In genomic region chr1:226001088-226001487, GRCh38 we compare ENCODE assay signal across 10 cellular contexts. TPM values are rescaled to one million over a fixed set of nuclear protein-coding genes. Genes with fewer than 3 reads are reported as not detected.
DNase-seq lines count a peak whose midpoint lies in the region; ATAC-seq, FAIRE-seq and TF ChIP-seq lines count a peak whose summit lies in the region.
"Had no signal": no experiment of that assay in that cellular context is flagged by ENCODE, and none has a peak within 500 bp of the region (broad histone marks: within the 10 kb centered on the region; RNA-seq: fewer than 3 reads in every experiment).

No MANE protein-coding gene starts in this region.

- H3K27me3 ChIP-seq in HepG2 (ENCODE audit: control insufficient read depth in 1 of 2, insufficient read depth in 2 of 2, low read length in 2 of 2) (no peaks in the 10 kb centered on the region; a peak in 1 of 5 replicates), right lobe of liver (no peaks in the 10 kb centered on the region), neural cell (ENCODE audit: insufficient read depth, low read depth, low read length) (no peaks in the 10 kb centered on the region), testis (no peaks in the 10 kb centered on the region)

- peak overlapping the region; percentile 35 for H3K4me3 Mint-ChIP-seq in activated naive CD8-positive, alpha-beta T cell treated with anti-CD3 and anti-CD28 coated beads for 36 hours

- H3K9ac ChIP-seq in HepG2 (ENCODE audit: insufficient read depth, low read depth, low read length) (no peak overlapping the region), neural cell (ENCODE audit: low read length) (peak overlapping the region; percentile 79), kidney (ENCODE audit: low read length in 2 of 2) (no peak overlapping the region)

- 0 out of 5 replicates have a peak, but pooled peaks cover 0 to 3% of the 10 kb centered on the region in 2 experiments for H3K36me3 ChIP-seq in HepG2 (replicated peaks in 1 of 2; ENCODE audit: control insufficient read depth in 1 of 2, insufficient read depth in 2 of 2, low read length in 2 of 2)
- H3K36me3 ChIP-seq in right lobe of liver, result no peaks in the 10 kb centered on the region
- H3K36me3 ChIP-seq in neural cell (ENCODE audit: insufficient read depth, low read length), result no peaks in the 10 kb centered on the region
- H3K36me3 ChIP-seq in kidney (ENCODE audit: control insufficient read depth in 1 of 2, insufficient read depth in 2 of 2, low read length in 2 of 2), result no peaks in the 10 kb centered on the region
- no peaks in the 10 kb centered on the region for H3K36me3 ChIP-seq in testis (ENCODE audit: low read depth, missing control alignments)

- FAIRE-seq in HepG2 (lab: Jason Lieb, UNC) (no peak), kidney (lab: Jason Lieb, UNC) (no peak)

- H3K4me2 ChIP-seq in HepG2 (ENCODE audit: low read depth, low read length), result peak overlapping the region; percentile 9; the same call in 1 of the 2 replicates
- H3K4me2 ChIP-seq in neural cell (ENCODE audit: low read length), result no peak overlapping the region

- H3K4me1 Mint-ChIP-seq in activated naive CD8-positive, alpha-beta T cell treated with anti-CD3 and anti-CD28 coated beads for 36 hours, result peaks cover 52% of the 10 kb centered on the region

- TF ChIP-seq POLR2A in HepG2 (IDR thresholded peaks at IDR 0.05; ENCODE audit: insufficient read depth in 1 of 2, low read depth in 2 of 2, low read length in 2 of 2), result no peak
- TF ChIP-seq POLR2A in right lobe of liver (IDR thresholded peaks at IDR 0.05), result no peak
- no peak for TF ChIP-seq POLR2A in testis (IDR thresholded peaks at IDR 0.05)

- H3K4me3 ChIP-seq in HepG2 (replicated peaks in 1 of 3; ENCODE audit: insufficient read depth in 1 of 3, low read depth in 2 of 3, low read length in 3 of 3) (no peak overlapping the region; a peak in 1 of 6 replicates), right lobe of liver (no peak overlapping the region), neural cell (ENCODE audit: low read length) (no peak overlapping the region), kidney (ENCODE audit: low read length in 2 of 2) (no peak overlapping the region), testis (no peak overlapping the region)

- intact Hi-C loops in HepG2 (cut with micrococcal nuclease; ENCODE audit: unreplicated experiment) (no loop called here), right lobe of liver (cut with DNase I) (no loop called here), kidney (cut with DNase I) (no loop called here), testis (cut with DNase I; ENCODE audit: low total_unique reads) (loop anchor here (5.0 kb wide), 1 partner anchor 61 kb away; the partner anchor contains the start of gene H3-3A)

- H3K9me3 ChIP-seq in HepG2 (ENCODE audit: low read length) (no peaks in the 10 kb centered on the region), right lobe of liver (no peaks in the 10 kb centered on the region), neural cell (ENCODE audit: low read length) (no peaks in the 10 kb centered on the region), kidney (ENCODE audit: control insufficient read depth in 1 of 2, low read length in 2 of 2) (no peaks in the 10 kb centered on the region), testis (no peaks in the 10 kb centered on the region)

- H3K27ac ChIP-seq in HepG2 (ENCODE audit: extremely low read length, insufficient read depth, low read length), result no peak overlapping the region
- peak overlapping the region in 1 of 3 donors; percentile 41 for H3K27ac ChIP-seq in right lobe of liver
- peak overlapping the region; percentile 98 for H3K27ac ChIP-seq in neural cell (ENCODE audit: low read length)
- H3K27ac ChIP-seq in kidney (ENCODE audit: low read depth in 2 of 2, low read length in 2 of 2), result no peak overlapping the region
- H3K27ac ChIP-seq in testis, result peak overlapping the region in 1 of 2 donors; percentile 97

- H4K20me1 ChIP-seq in HepG2 (ENCODE audit: insufficient read depth, low read length), result peaks cover 7% of the 10 kb centered on the region; the same call in 1 of the 2 replicates
- no peaks in the 10 kb centered on the region for H4K20me1 ChIP-seq in neural cell (ENCODE audit: insufficient read depth)

- WGBS in HepG2 (ENCODE audit: low lambda C conversion rate), result 38% methylated on average over 8 of the region's 8 CpGs
- WGBS in right lobe of liver (ENCODE audit: insufficient coverage, low coverage, low lambda C conversion rate, missing lambda C conversion rate), result 70% methylated on average over 8 of the region's 8 CpGs
- WGBS in testis, 2 donors, result 79 to 84% methylated on average over 8 of the region's 8 CpGs

- in situ Hi-C loops in HepG2 (cut with HindIII; ENCODE audit: extremely low pct_ligation_motif_present, low pct_unique_long_range_greater_than_20kb), result no loop called here

- BruUV-seq in HepG2 (replicated peaks; lab: Mats Ljungman, UMichigan), result no TSS peak

- POLR2A ChIA-PET in HepG2 (lab: Yijun Ruan, JAX), result no interaction called here

- TF ChIP-seq EP300 in HepG2 (IDR thresholded peaks at IDR 0.05; ENCODE audit: low read depth in 2 of 2, low read length in 2 of 2) (no peak), HepG2 (CRISPR knock-in tag; IDR thresholded peaks at IDR 0.05; ENCODE audit: borderline replicate concordance) (no peak), neural cell (conservative IDR thresholded peaks at IDR 0.05; ENCODE audit: poor library complexity, severe bottlenecking) (no peak)

- no peak for DNase-seq in HepG2 (ENCODE audit: low spot score)
- DNase-seq in right lobe of liver, result no peak
- DNase-seq in activated naive CD8-positive, alpha-beta T cell treated with anti-CD3 and anti-CD28 coated beads for 36 hours, result no peak
- no peak for DNase-seq in kidney
- DNase-seq in testis, result no peak
- no peak for DNase-seq in GM10266 (ENCODE audit: extremely low spot score)
- DNase-seq in HuH-7 (ENCODE audit: low spot score), result no peak
- DNase-seq: C1 segment of cervical spinal cord, MV-4-11 had no signal

- H3K27me3 Mint-ChIP-seq in activated naive CD8-positive, alpha-beta T cell treated with anti-CD3 and anti-CD28 coated beads for 36 hours, result no peaks in the 10 kb centered on the region

- peaks cover 49% of the 10 kb centered on the region for H3K4me1 ChIP-seq in HepG2 (ENCODE audit: insufficient read depth, low read length)
- peaks cover 0 to 20% (median 6%) of the 10 kb centered on the region in 4 donors for H3K4me1 ChIP-seq in right lobe of liver
- H3K4me1 ChIP-seq in kidney (ENCODE audit: control insufficient read depth in 1 of 2, insufficient read depth in 1 of 2, low read depth in 1 of 2, low read length in 2 of 2), result peaks cover 3 to 6% of the 10 kb centered on the region in 2 donors
- H3K4me1 ChIP-seq in testis, result peaks cover 5% of the 10 kb centered on the region

- peaks cover 8% of the 10 kb centered on the region for H3F3A ChIP-seq in neural cell (ENCODE audit: insufficient read depth, low read length, poor library complexity, severe bottlenecking)

- H3K27ac Mint-ChIP-seq in activated naive CD8-positive, alpha-beta T cell treated with anti-CD3 and anti-CD28 coated beads for 36 hours, result peak overlapping the region; percentile 100

- CTCF ChIA-PET in HepG2 (lab: Yijun Ruan, JAX; ENCODE audit: low intra/inter-chr PET ratio, low total read pairs), result no interaction called here

- TF ChIP-seq CTCF in HepG2 (CRISPR knock-in tag; IDR thresholded peaks at IDR 0.05) (no peak), right lobe of liver (IDR thresholded peaks at IDR 0.05) (no peak), neural cell (IDR thresholded peaks at IDR 0.05; ENCODE audit: poor library complexity, severe bottlenecking) (no peak), kidney (IDR thresholded peaks at IDR 0.05; ENCODE audit: borderline replicate concordance, extremely low read depth, insufficient read depth) (no peak), testis (IDR thresholded peaks at IDR 0.05) (no peak), GM10266 (IDR thresholded peaks at IDR 0.05; ENCODE audit: control insufficient read depth, insufficient read depth, low read depth, missing control alignments) (no peak)

- peaks cover 4% of the 10 kb centered on the region for H3K9me3 Mint-ChIP-seq in activated naive CD8-positive, alpha-beta T cell treated with anti-CD3 and anti-CD28 coated beads for 36 hours

- H2AFZ ChIP-seq in HepG2 (ENCODE audit: low read length) (no peak overlapping the region), neural cell (ENCODE audit: low read depth, low read length) (no peak overlapping the region)

- TF ChIP-seq RAD21 in HepG2 (CRISPR knock-in tag; IDR thresholded peaks at IDR 0.05) (no peak), neural cell (conservative IDR thresholded peaks at IDR 0.05) (no peak)

- peaks cover 10% of the 10 kb centered on the region for H3K36me3 Mint-ChIP-seq in activated naive CD8-positive, alpha-beta T cell treated with anti-CD3 and anti-CD28 coated beads for 36 hours

- ATAC-seq in HepG2 (no peak), right lobe of liver (no peak)

- H3K79me2 ChIP-seq in HepG2 (ENCODE audit: insufficient read depth, low read length) (peaks cover 31% of the 10 kb centered on the region), neural cell (replicated peaks; ENCODE audit: insufficient read depth, low read length) (peaks cover 30% of the 10 kb centered on the region)

- no peaks in the 10 kb centered on the region for H3K9me2 ChIP-seq in neural cell (ENCODE audit: insufficient read depth, low read length)

RNA-seq across cellular contexts. Expression of gene SDE2, which starts 1.9 kb away (rescaled TPM):
- total RNA-seq in HepG2 (2016; rRNA removed; fragmentation: Illumina TruSeq; extraction: Trizol) (19.6 and 24.7 TPM in 2 replicates), right lobe of liver (10 to 100 TPM in 1 of 6 experiments, 1 to 10 TPM in 5; 7.1 to 10.9 (median 8.6) TPM), kidney (19.2 TPM), testis (10 to 100 TPM; 22.4 to 23.9 TPM)
- total RNA-seq in HepG2 (2016; cell fraction: cytosol; rRNA removed; fragmentation: Illumina TruSeq; extraction: Trizol; ENCODE audit: low read depth), result 2.0 and 2.4 TPM in 2 replicates
- total RNA-seq in HepG2 (2016; cell fraction: insoluble cytoplasmic fraction; rRNA removed; fragmentation: Illumina TruSeq; extraction: Trizol), result 19.8 and 25.8 TPM in 2 replicates
- 5.6 and 6.8 TPM in 2 replicates for total RNA-seq in HepG2 (2016; cell fraction: membrane; rRNA removed; fragmentation: Illumina TruSeq; extraction: Trizol)
- 11.3 and 13.2 TPM in 2 replicates for total RNA-seq in HepG2 (2016; cell fraction: nucleus; rRNA removed; fragmentation: Illumina TruSeq; extraction: Trizol)
- polyA plus RNA-seq in HepG2 (2011; rRNA removed) (9.3 and 10.8 TPM in 2 replicates), neural cell (16.1 and 18.6 TPM in 2 replicates), kidney (ENCODE audit: insufficient read depth, low read depth, low replicate concordance) (3.4 TPM), testis (ENCODE audit: insufficient read depth, low read depth, low replicate concordance) (17.9 TPM)
- 6.6 and 10.2 TPM in 2 replicates for polyA plus RNA-seq in HepG2 (2011; cell fraction: cytosol; rRNA removed)
- polyA plus RNA-seq in HepG2 (2011; cell fraction: nucleus; rRNA removed), result 4.4 and 5.5 TPM in 2 replicates
- polyA plus RNA-seq in HepG2 (2012), result 5.1 and 6.9 TPM in 2 replicates
- 0.27 and 0.31 TPM in 2 replicates for polyA plus RNA-seq in HepG2 (2016; cell fraction: cytosol; fragmentation: Illumina TruSeq; extraction: Trizol; ENCODE audit: low read depth)
- 19.9 and 21.1 TPM in 2 replicates for polyA plus RNA-seq in HepG2 (2016; cell fraction: insoluble cytoplasmic fraction; fragmentation: Illumina TruSeq; extraction: Trizol; ENCODE audit: low read depth)
- polyA plus RNA-seq in HepG2 (2016; cell fraction: membrane; fragmentation: Illumina TruSeq; extraction: Trizol; ENCODE audit: low read depth), result 1.2 and 1.5 TPM in 2 replicates
- 13.3 and 14.1 TPM in 2 replicates for polyA plus RNA-seq in HepG2 (2016; cell fraction: nucleus; fragmentation: Illumina TruSeq; extraction: Trizol; ENCODE audit: insufficient read depth, low read depth)
- polyA minus RNA-seq in HepG2 (2011; rRNA and poly(A)+ RNA removed; ENCODE audit: low replicate concordance), result 6.0 and 7.8 TPM in 2 replicates
- 12.2 and 13.0 TPM in 2 replicates for polyA minus RNA-seq in HepG2 (2011; cell fraction: cytosol; rRNA and poly(A)+ RNA removed)
- 14.9 and 16.3 TPM in 2 replicates for polyA minus RNA-seq in HepG2 (2011; cell fraction: nucleus; rRNA and poly(A)+ RNA removed)
- total RNA-seq in activated naive CD8-positive, alpha-beta T cell treated with anti-CD3 and anti-CD28 coated beads for 36 hours, result 10 to 100 TPM; 20.0 to 21.2 TPM
- 51.1 and 52.6 TPM in 2 replicates for polyA minus RNA-seq in neural cell
